8 cellular contexts compared by ENCODE assay signal in the genomic region with DNA sequence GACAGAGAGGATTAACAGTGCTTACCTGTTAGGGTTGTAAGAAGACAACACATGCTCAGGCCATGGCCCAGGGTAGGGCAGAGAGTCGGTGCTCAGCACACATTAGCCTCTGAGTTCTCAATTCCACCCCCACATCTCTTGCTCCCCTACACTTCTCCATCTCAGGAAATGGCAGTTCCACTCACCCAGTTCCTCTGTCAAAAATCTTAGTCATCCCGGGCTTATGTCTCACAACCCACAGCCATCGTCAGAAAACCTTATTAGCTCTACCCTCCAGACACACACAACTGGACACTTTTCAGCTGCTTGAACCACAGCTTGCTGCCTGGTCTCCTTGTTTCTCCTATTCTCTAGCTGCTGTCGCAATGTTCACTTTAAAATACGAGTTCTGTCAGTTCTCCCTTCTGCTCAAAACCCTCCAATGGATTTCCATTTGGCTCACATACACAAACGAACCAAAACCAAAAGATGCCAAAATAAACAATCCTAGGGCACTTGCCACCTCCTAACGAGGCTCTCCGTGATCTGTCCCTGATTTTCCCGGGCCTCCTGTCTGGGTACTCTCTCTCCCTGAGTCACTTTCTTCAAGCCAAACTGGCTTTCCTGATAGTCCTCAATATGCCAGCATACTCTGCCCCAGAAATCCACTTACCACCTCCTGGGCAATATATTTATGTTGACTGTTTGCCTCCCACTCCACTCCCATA.
A peak's percentile ranks its signal among the peaks of the same experiment; 100 is the strongest.
DNase-seq lines count a peak whose midpoint lies in the region; ATAC-seq, FAIRE-seq and TF ChIP-seq lines count a peak whose summit lies in the region.

No MANE protein-coding gene starts in this region.

- H3K27ac ChIP-seq in dorsolateral prefrontal cortex: peak overlapping the region in 55 of 59 donors; percentile 8 to 87 (median 67)
- H3K27ac ChIP-seq in kidney (ENCODE audit: low read depth in 2 of 2, low read length in 2 of 2): no peak overlapping the region

- intact Hi-C loops in dorsolateral prefrontal cortex (cut with DNase I): loop anchor here in 1 of 2 donors (2.0 to 5.0 kb wide), 2 partner anchors 90 to 199 kb away; partner anchors contain the start of gene KCTD1
- intact Hi-C loops in kidney (cut with DNase I): no loop called here
- intact Hi-C loops in Right ventricle myocardium superior (cut with DNase I): no loop called here

- no peak overlapping the region for H3K9ac ChIP-seq in kidney (ENCODE audit: low read length in 2 of 2)

- H3K36me3 ChIP-seq in MG63: peaks cover 4% of the 10 kb centered on the region
- H3K36me3 ChIP-seq in kidney (ENCODE audit: control insufficient read depth in 1 of 2, insufficient read depth in 2 of 2, low read length in 2 of 2): peaks cover 3 to 5% of the 10 kb centered on the region in 2 donors

- H3K27me3 ChIP-seq in MG63 (no peaks in the 10 kb centered on the region), dorsolateral prefrontal cortex (no peaks in the 10 kb centered on the region)

- no peak for FAIRE-seq in kidney (lab: Jason Lieb, UNC)

- H3K4me3 ChIP-seq in MG63 (no peak overlapping the region), dorsolateral prefrontal cortex (no peak overlapping the region), kidney (ENCODE audit: low read length in 2 of 2) (no peak overlapping the region)

- DNase-seq in MG63 (peak; percentile 28), dorsolateral prefrontal cortex (peak in 1 of 10 donors; percentile 21), kidney (no peak), amygdala (lab: John Stamatoyannopoulos, UW) (no peak), Right ventricle myocardium superior (no peak)
- no peak for DNase-seq in activated effector memory CD4-positive, alpha-beta T cell treated with anti-CD3 and anti-CD28 coated beads, Interleukin-2, amount 50 U/mL, for 16 hours

- TF ChIP-seq CTCF in dorsolateral prefrontal cortex (IDR thresholded peaks at IDR 0.05 in 54 of 56, conservative IDR thresholded peaks at IDR 0.05 in 2 of 56; ENCODE audit: low read depth in 1 of 56, partially characterized antibody in 56 of 56): no peak
- no peak for TF ChIP-seq CTCF in kidney (IDR thresholded peaks at IDR 0.05; ENCODE audit: borderline replicate concordance, extremely low read depth, insufficient read depth)

- H3K4me1 ChIP-seq in kidney (ENCODE audit: control insufficient read depth in 1 of 2, insufficient read depth in 1 of 2, low read depth in 1 of 2, low read length in 2 of 2): no peaks in the 10 kb centered on the region

- ATAC-seq in GM18502 (IDR thresholded peaks at IDR 0.05; ENCODE audit: poor library complexity, unreplicated experiment): peak; percentile 67
- ATAC-seq in GM21737 (IDR thresholded peaks at IDR 0.05; ENCODE audit: unreplicated experiment): peak; percentile 54
- ATAC-seq in Right ventricle myocardium superior (ENCODE audit: poor library complexity): no peak

- no peaks in the 10 kb centered on the region for H3K9me3 ChIP-seq in MG63
- no peaks in the 10 kb centered on the region for H3K9me3 ChIP-seq in kidney (ENCODE audit: control insufficient read depth in 1 of 2, low read length in 2 of 2)

Comparison
In these comparisons a context has a peak if more than half of its experiments do, and no peak if none do; other contexts are left out.
1. H3K27ac ChIP-seq: peak in dorsolateral prefrontal cortex (55 of 59); none in kidney (0 of 2).